ENCODE assay signal across 20 cellular contexts in the genomic region with DNA sequence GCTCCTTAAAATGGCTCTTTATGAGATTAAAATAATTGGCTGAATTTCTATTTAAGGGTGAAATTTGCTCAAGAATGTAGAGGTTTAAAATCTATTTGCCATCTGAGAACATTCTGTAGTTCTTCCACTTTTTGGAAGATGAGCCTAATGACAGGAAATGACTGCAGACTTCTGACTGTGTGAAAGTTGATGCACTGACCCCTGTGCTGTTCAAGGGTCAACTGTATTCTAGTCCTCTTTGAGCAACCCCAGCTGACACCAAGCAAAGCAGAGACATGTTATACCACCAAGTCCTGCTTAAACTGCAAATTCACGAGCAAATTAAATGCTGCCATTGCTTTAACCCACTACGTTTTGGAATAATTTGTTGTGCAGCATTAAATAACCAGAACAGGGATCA. TPM values are rescaled to one million over a fixed set of nuclear protein-coding genes. Genes with fewer than 3 reads are reported as not detected.
DNase-seq lines count a peak whose midpoint lies in the region; ATAC-seq and TF ChIP-seq lines count a peak whose summit lies in the region.
"Had no signal": no experiment of that assay in that cellular context is flagged by ENCODE, and none has a peak within 500 bp of the region (broad histone marks: within the 10 kb centered on the region; RNA-seq: fewer than 3 reads in every experiment).

No MANE protein-coding gene starts in this region.

- peak; percentile 23 for DNase-seq in AG10803 (ENCODE audit: low read depth)
- DNase-seq in M059J (ENCODE audit: low read depth): peak; percentile 45
- DNase-seq in choroid plexus epithelial cell (ENCODE audit: low read depth): peak; percentile 78
- no peak for DNase-seq in SIG-M5 (lab: John Stamatoyannopoulos, UW)
- DNase-seq in stimulated activated CD4-positive, alpha-beta T cell treated with anti-CD3 and anti-CD28 coated beads, Interleukin-1b, Interleukin-23, amount 100 ng/mL, for 48 hours: no peak
- DNase-seq: activated naive CD4-positive, alpha-beta T cell; amygdala; CD4-positive, alpha-beta memory T cell; cerebellar nuclear complex; DMS53; foreskin keratinocyte; NCI-H1436; NCI-H526 treated with DMSO at 0.1 percent for 48 hours; Right ventricle myocardium superior; T-cell; testis had no signal

- TF ChIP-seq CTCF in AG10803 (conservative IDR thresholded peaks at IDR 0.05; ENCODE audit: low read length) (no peak), choroid plexus epithelial cell (conservative IDR thresholded peaks at IDR 0.05; ENCODE audit: low read depth, low read length) (no peak), liver (IDR thresholded peaks at IDR 0.05; ENCODE audit: low read depth, low read length, missing input control) (no peak)

- no peak overlapping the region for H3K4me3 ChIP-seq in AG10803 (ENCODE audit: low read length)
- no peak overlapping the region for H3K4me3 ChIP-seq in choroid plexus epithelial cell (ENCODE audit: low read depth, low read length)
- no peak overlapping the region for H3K4me3 ChIP-seq in liver (ENCODE audit: low read depth in 1 of 3, low read length in 3 of 3)
- H3K4me3 ChIP-seq: prostate gland, testis had no signal

- peak overlapping the region; percentile 45 to 61 for H3K27ac ChIP-seq in liver (ENCODE audit: low read depth in 1 of 2, low read length in 2 of 2)
- H3K27ac ChIP-seq: foreskin keratinocyte, prostate gland, testis had no signal

- 33% methylated on average over 2 of the region's 2 CpGs for WGBS in liver

- ATAC-seq in GM18873 (IDR thresholded peaks at IDR 0.05; ENCODE audit: low FRiP score, unreplicated experiment) (no peak), GM19324 (IDR thresholded peaks at IDR 0.05; ENCODE audit: low FRiP score, unreplicated experiment) (no peak)
- ATAC-seq: foreskin keratinocyte, T-cell had no signal

- TF ChIP-seq RAD21 in liver (IDR thresholded peaks at IDR 0.05): peak; percentile 34 to 61

- H3K4me1 ChIP-seq in liver (ENCODE audit: control insufficient read depth in 4 of 4, insufficient read depth in 4 of 4, low read length in 3 of 4): peaks cover 4 to 13% (median 12%) of the 10 kb centered on the region in 4 donors
- H3K4me1 ChIP-seq: foreskin keratinocyte, prostate gland had no signal

- no peaks in the 10 kb centered on the region for H3K9me3 ChIP-seq in liver (ENCODE audit: control insufficient read depth in 4 of 4, low read length in 3 of 4)
- H3K9me3 ChIP-seq: prostate gland, testis had no signal

- no peak overlapping the region for H3K9ac ChIP-seq in liver (ENCODE audit: low read depth in 1 of 2, low read length in 2 of 2)

- no peaks in the 10 kb centered on the region for H3K36me3 ChIP-seq in liver (ENCODE audit: control insufficient read depth in 4 of 4, insufficient read depth in 3 of 4, low read depth in 1 of 4, low read length in 3 of 4)
- H3K36me3 ChIP-seq: prostate gland had no signal

- H3K27me3 ChIP-seq in liver (ENCODE audit: control insufficient read depth in 4 of 4, insufficient read depth in 4 of 4, low read length in 3 of 4): no peaks in the 10 kb centered on the region
- H3K27me3 ChIP-seq: foreskin keratinocyte, testis had no signal

TF ChIP-seq in liver, 16 proteins besides CTCF, POLR2A, EP300 and RAD21:
- TF ChIP-seq EGR1 (IDR thresholded peaks at IDR 0.05; ENCODE audit: low read depth in 2 of 2): peak in 1 of 2 donors; percentile 44
- TF ChIP-seq, protein P1, sequence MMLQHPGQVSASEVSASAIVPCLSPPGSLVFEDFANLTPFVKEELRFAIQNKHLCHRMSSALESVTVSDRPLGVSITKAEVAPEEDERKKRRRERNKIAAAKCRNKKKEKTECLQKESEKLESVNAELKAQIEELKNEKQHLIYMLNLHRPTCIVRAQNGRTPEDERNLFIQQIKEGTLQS (IDR thresholded peaks at IDR 0.05): peak; percentile 37
- TF ChIP-seq SP1 (IDR thresholded peaks at IDR 0.05): peak; percentile 88
- TF ChIP-seq TAF1 (conservative IDR thresholded peaks at IDR 0.05): no peak
- peak; percentile 46 to 75 for TF ChIP-seq JUND (IDR thresholded peaks at IDR 0.05)
- TF ChIP-seq RXRA (IDR thresholded peaks at IDR 0.05): peak; percentile 94 to 96
- peak; percentile 93 for TF ChIP-seq HNF4A (conservative IDR thresholded peaks at IDR 0.05)
- peak; percentile 84 for TF ChIP-seq HNF4G (IDR thresholded peaks at IDR 0.05)
- no peak for TF ChIP-seq FOXA2 (IDR thresholded peaks at IDR 0.05)
- TF ChIP-seq, protein P2, sequence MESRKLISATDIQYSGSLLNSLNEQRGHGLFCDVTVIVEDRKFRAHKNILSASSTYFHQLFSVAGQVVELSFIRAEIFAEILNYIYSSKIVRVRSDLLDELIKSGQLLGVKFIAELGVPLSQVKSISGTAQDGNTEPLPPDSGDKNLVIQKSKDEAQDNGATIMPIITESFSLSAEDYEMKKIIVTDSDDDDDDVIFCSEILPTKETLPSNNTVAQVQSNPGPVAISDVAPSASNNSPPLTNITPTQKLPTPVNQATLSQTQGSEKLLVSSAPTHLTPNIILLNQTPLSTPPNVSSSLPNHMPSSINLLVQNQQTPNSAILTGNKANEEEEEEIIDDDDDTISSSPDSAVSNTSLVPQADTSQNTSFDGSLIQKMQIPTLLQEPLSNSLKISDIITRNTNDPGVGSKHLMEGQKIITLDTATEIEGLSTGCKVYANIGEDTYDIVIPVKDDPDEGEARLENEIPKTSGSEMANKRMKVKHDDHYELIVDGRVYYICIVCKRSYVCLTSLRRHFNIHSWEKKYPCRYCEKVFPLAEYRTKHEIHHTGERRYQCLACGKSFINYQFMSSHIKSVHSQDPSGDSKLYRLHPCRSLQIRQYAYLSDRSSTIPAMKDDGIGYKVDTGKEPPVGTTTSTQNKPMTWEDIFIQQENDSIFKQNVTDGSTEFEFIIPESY (IDR thresholded peaks at IDR 0.05): peak; percentile 12
- peak; percentile 37 for TF ChIP-seq REST (IDR thresholded peaks at IDR 0.05)
- TF ChIP-seq YY1 (IDR thresholded peaks at IDR 0.05): peak; percentile 51
- TF ChIP-seq, protein P3, sequence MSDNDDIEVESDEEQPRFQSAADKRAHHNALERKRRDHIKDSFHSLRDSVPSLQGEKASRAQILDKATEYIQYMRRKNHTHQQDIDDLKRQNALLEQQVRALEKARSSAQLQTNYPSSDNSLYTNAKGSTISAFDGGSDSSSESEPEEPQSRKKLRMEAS (IDR thresholded peaks at IDR 0.05): peak; percentile 34
- no peak for TF ChIP-seq FOXA1 (IDR thresholded peaks at IDR 0.05)
- peak in 1 of 2 donors; percentile 72 for TF ChIP-seq GABPA (IDR thresholded peaks at IDR 0.05 in 1 of 2, conservative IDR thresholded peaks at IDR 0.05 in 1 of 2)
- TF ChIP-seq NR2F2 (IDR thresholded peaks at IDR 0.05): peak; percentile 96

RNA-seq across cellular contexts. Expression of gene DDAH1, which starts 26.6 kb away (rescaled TPM):
- 71.0 and 82.7 TPM in 2 replicates for total RNA-seq in M059J (2014; rRNA removed; shearing (Covaris generic))
- total RNA-seq in liver: 10 to 100 TPM; 29.7 to 33.7 TPM
- polyA plus RNA-seq in liver: 10 to 100 TPM; 25.8 to 42.7 TPM
- total RNA-seq: CD4-positive, alpha-beta memory T cell had no signal
- polyA plus RNA-seq: CD4-positive, alpha-beta memory T cell had no signal

Comparison
In these comparisons a context has a peak if more than half of its experiments do, and no peak if none do; other contexts are left out.
1. DNase-seq: peak in AG10803 (single experiment), M059J (single experiment) and choroid plexus epithelial cell (single experiment); none in SIG-M5 (single experiment) and stimulated activated CD4-positive, alpha-beta T cell treated with anti-CD3 and anti-CD28 coated beads, Interleukin-1b, Interleukin-23, amount 100 ng/mL, for 48 hours (single experiment).